ENCODE assay signal across 1 cellular context in genomic region chr6:37013516-37014491, GRCh38.
TF ChIP-seq lines count a peak whose summit lies in the region.

No MANE protein-coding gene starts in this region.

TF ChIP-seq in GM23338, 12 proteins besides CTCF, POLR2A, EP300 and RAD21 (continued from another document):
- TF ChIP-seq ETS1 (IDR thresholded peaks at IDR 0.05) (no peak), REST (IDR thresholded peaks at IDR 0.05; ENCODE audit: unreplicated experiment) (no peak), NANOG (IDR thresholded peaks at IDR 0.05; ENCODE audit: borderline replicate concordance) (no peak), ZNF331 (CRISPR knock-in tag; IDR thresholded peaks at IDR 0.05; ENCODE audit: low read depth) (no peak), EZH2phosphoT487 (IDR thresholded peaks at IDR 0.05; ENCODE audit: unreplicated experiment) (no peak), ZNF462 (CRISPR knock-in tag; IDR thresholded peaks at IDR 0.05) (no peak), CREB1 (CRISPR knock-in tag; IDR thresholded peaks at IDR 0.05; ENCODE audit: low read depth) (no peak), ZNF114 (CRISPR knock-in tag; IDR thresholded peaks at IDR 0.05) (no peak)
